Comparison of ENCODE assay signal across 17 cellular contexts in genomic region chr17:44192750-44193149, GRCh38. TPM values are rescaled to one million over a fixed set of nuclear protein-coding genes. Genes with fewer than 3 reads are reported as not detected.
DNase-seq lines count a peak whose midpoint lies in the region; ATAC-seq and TF ChIP-seq lines count a peak whose summit lies in the region.
"Had no signal": no experiment of that assay in that cellular context is flagged by ENCODE, and none has a peak within 500 bp of the region (broad histone marks: within the 10 kb centered on the region; RNA-seq: fewer than 3 reads in every experiment).

No MANE protein-coding gene starts in this region.

- CTCF ChIA-PET in mammary epithelial cell (lab: Charles Lee; ENCODE audit: low non-redundant PET): no interaction called here
- CTCF ChIA-PET in A673 (lab: Charles Lee): no interaction called here

- H3K4me1 ChIP-seq in mammary epithelial cell (ENCODE audit: insufficient read depth, low read length) (peaks cover 15% of the 10 kb centered on the region), A673 (ENCODE audit: insufficient read depth, low read length, poor library complexity, severe bottlenecking) (peaks cover 7% of the 10 kb centered on the region), uterus (peaks cover 0 to 7% of the 10 kb centered on the region in 2 donors)

- intact Hi-C loops in mammary epithelial cell (cut with micrococcal nuclease): no loop called here
- intact Hi-C loops in A673 (cut with micrococcal nuclease; ENCODE audit: unreplicated experiment): no loop called here
- intact Hi-C loops in uterus (cut with DNase I; ENCODE audit: low total_unique reads): no loop called here
- intact Hi-C loops in left ventricle myocardium superior (cut with micrococcal nuclease): no loop called here

- dilution Hi-C loops in mammary epithelial cell (cut with HindIII; ENCODE audit: low sequenced_read_pairs): loop anchor here (5.0 kb wide), 1 partner anchor 40 kb away; no protein-coding TSS in a partner anchor

- H3K9me3 ChIP-seq in mammary epithelial cell (replicated peaks; ENCODE audit: insufficient read depth, low read length) (no peaks in the 10 kb centered on the region), A673 (ENCODE audit: low read depth, low read length, poor library complexity, severe bottlenecking) (no peaks in the 10 kb centered on the region), uterus (no peaks in the 10 kb centered on the region)
- H3K9me3 ChIP-seq: spleen, upper lobe of right lung had no signal

- H3K36me3 ChIP-seq in mammary epithelial cell (ENCODE audit: insufficient read depth, low read length) (peaks cover 15% of the 10 kb centered on the region), A673 (ENCODE audit: insufficient read depth, low read length, poor library complexity, severe bottlenecking) (peaks cover 29% of the 10 kb centered on the region), uterus (no peaks in the 10 kb centered on the region)

- TSS peak; percentile 15 for BruUV-seq in mammary epithelial cell (replicated peaks; lab: Mats Ljungman, UMichigan)
- BruUV-seq in A673 (replicated peaks; lab: Mats Ljungman, UMichigan): no TSS peak

- H3K27ac Mint-ChIP-seq in stimulated activated naive CD8-positive, alpha-beta T cell treated with anti-CD3 and anti-CD28 coated beads, Interleukin-15, Interleukin-2, amounts not matched to agents 100 ng/mL and 50 ng/mL, for 24 hours: peak overlapping the region; percentile 16
- no peak overlapping the region for H3K27ac Mint-ChIP-seq in neural crest cell (ENCODE audit: unreplicated experiment)

- peaks cover 51% of the 10 kb centered on the region for H3K36me3 Mint-ChIP-seq in stimulated activated naive CD8-positive, alpha-beta T cell treated with anti-CD3 and anti-CD28 coated beads, Interleukin-15, Interleukin-2, amounts not matched to agents 100 ng/mL and 50 ng/mL, for 24 hours (ENCODE audit: low read depth)
- peaks cover 3% of the 10 kb centered on the region for H3K36me3 Mint-ChIP-seq in neural crest cell (ENCODE audit: low read depth)

- H3K27ac ChIP-seq in mammary epithelial cell (ENCODE audit: insufficient read depth, low read depth, low read length): no peak overlapping the region
- H3K27ac ChIP-seq in A673 (ENCODE audit: low read depth, low read length, poor library complexity, severe bottlenecking): no peak overlapping the region
- no peak overlapping the region for H3K27ac ChIP-seq in uterus
- H3K27ac ChIP-seq: KMS-11 had no signal

- peaks cover 37% of the 10 kb centered on the region for H3K79me2 ChIP-seq in mammary epithelial cell (ENCODE audit: insufficient read depth, low read length)

- H2AFZ ChIP-seq in mammary epithelial cell (ENCODE audit: low read depth, low read length): no peak overlapping the region

- H3K4me3 Mint-ChIP-seq in stimulated activated naive CD8-positive, alpha-beta T cell treated with anti-CD3 and anti-CD28 coated beads, Interleukin-15, Interleukin-2, amounts not matched to agents 100 ng/mL and 50 ng/mL, for 24 hours: no peak overlapping the region
- peak overlapping the region; percentile 87 for H3K4me3 Mint-ChIP-seq in neural crest cell

- 100% methylated on average over 2 of the region's 5 CpGs for WGBS in mammary epithelial cell (ENCODE audit: low coverage, missing lambda C conversion rate)

- H3K4me1 Mint-ChIP-seq in stimulated activated naive CD8-positive, alpha-beta T cell treated with anti-CD3 and anti-CD28 coated beads, Interleukin-15, Interleukin-2, amounts not matched to agents 100 ng/mL and 50 ng/mL, for 24 hours (ENCODE audit: low read depth): peaks cover 22% of the 10 kb centered on the region
- peaks cover 24% of the 10 kb centered on the region for H3K4me1 Mint-ChIP-seq in neural crest cell

- H4K20me1 ChIP-seq in mammary epithelial cell (ENCODE audit: insufficient read depth, low read length): no peaks in the 10 kb centered on the region

- in situ Hi-C loops in mammary epithelial cell (cut with MboI; ENCODE audit: low sequenced_read_pairs in 2 of 2): loop anchor here in 1 of 2 donors (25.0 kb wide), 1 partner anchor 105 kb away; no protein-coding TSS in a partner anchor

- TF ChIP-seq POLR2A in uterus (IDR thresholded peaks at IDR 0.05): no peak

- H3K27me3 ChIP-seq in mammary epithelial cell (ENCODE audit: insufficient read depth, low read length): no peaks in the 10 kb centered on the region
- no peaks in the 10 kb centered on the region for H3K27me3 ChIP-seq in A673 (replicated peaks; ENCODE audit: insufficient read depth, low read depth, low read length, poor library complexity)
- no peaks in the 10 kb centered on the region for H3K27me3 ChIP-seq in uterus
- H3K27me3 ChIP-seq: spleen, upper lobe of right lung had no signal

- H3K9me3 Mint-ChIP-seq in stimulated activated naive CD8-positive, alpha-beta T cell treated with anti-CD3 and anti-CD28 coated beads, Interleukin-15, Interleukin-2, amounts not matched to agents 100 ng/mL and 50 ng/mL, for 24 hours: no peaks in the 10 kb centered on the region
- H3K9me3 Mint-ChIP-seq in neural crest cell: no peaks in the 10 kb centered on the region

- H3K4me2 ChIP-seq in mammary epithelial cell (ENCODE audit: insufficient read depth, low read depth, low read length): no peak overlapping the region
- H3K4me2 ChIP-seq: KMS-11 had no signal

- no peak overlapping the region for H3K9ac ChIP-seq in mammary epithelial cell (ENCODE audit: insufficient read depth, low read length)
- H3K9ac ChIP-seq: KMS-11 had no signal

- TF ChIP-seq CTCF in mammary epithelial cell (conservative IDR thresholded peaks at IDR 0.05 in 1 of 2, IDR thresholded peaks at IDR 0.05 in 1 of 2; ENCODE audit: extremely low read depth in 1 of 2, insufficient read depth in 1 of 2, low read depth in 1 of 2, low read length in 2 of 2) (no peak), neural crest cell (conservative IDR thresholded peaks at IDR 0.05) (no peak), A673 (conservative IDR thresholded peaks at IDR 0.05; ENCODE audit: low read depth, low read length) (no peak), uterus (IDR thresholded peaks at IDR 0.05) (no peak)

- H3K4me3 ChIP-seq in mammary epithelial cell (replicated peaks in 1 of 3; ENCODE audit: insufficient read depth in 1 of 3, low read depth in 2 of 3, low read length in 3 of 3): no peak overlapping the region
- no peak overlapping the region for H3K4me3 ChIP-seq in A673 (ENCODE audit: low read depth, low read length, poor library complexity, severe bottlenecking)
- H3K4me3 ChIP-seq in uterus: no peak overlapping the region
- H3K4me3 ChIP-seq: spleen, upper lobe of right lung had no signal

- ATAC-seq in stimulated activated naive CD8-positive, alpha-beta T cell treated with anti-CD3 and anti-CD28 coated beads, Interleukin-15, Interleukin-2, amounts not matched to agents 100 U/mL and 50 U/mL, for 24 hours: no peak
- no peak for ATAC-seq in left ventricle myocardium superior

- H3K27me3 Mint-ChIP-seq in stimulated activated naive CD8-positive, alpha-beta T cell treated with anti-CD3 and anti-CD28 coated beads, Interleukin-15, Interleukin-2, amounts not matched to agents 100 ng/mL and 50 ng/mL, for 24 hours: no peaks in the 10 kb centered on the region
- no peaks in the 10 kb centered on the region for H3K27me3 Mint-ChIP-seq in neural crest cell (ENCODE audit: low read depth)

- POLR2A ChIA-PET in A673 (lab: Charles Lee; ENCODE audit: low non-redundant PET): no interaction called here

- DNase-seq in stimulated activated naive CD8-positive, alpha-beta T cell treated with anti-CD3 and anti-CD28 coated beads, Interleukin-15, Interleukin-2, amounts not matched to agents 100 U/mL and 50 U/mL, for 24 hours: no peak
- DNase-seq in mammary epithelial cell (no peak), neural crest cell (ENCODE audit: low read depth, low spot score) (no peak), A673 (ENCODE audit: low spot score) (no peak), COLO668 (lab: John Stamatoyannopoulos, UW; ENCODE audit: unreplicated experiment) (no peak), uterus (no peak), left ventricle myocardium superior (no peak)
- DNase-seq: DMS79; effector memory CD4-positive, alpha-beta T cell; GOT3; NCI-H2029 treated with DMSO at 0.1 percent for 48 hours; spleen; upper lobe of right lung had no signal

RNA-seq across cellular contexts. Expression of gene TMUB2, which starts 6.0 kb away (rescaled TPM):
- 10 to 100 TPM; 25.2 to 31.8 TPM for total RNA-seq in mammary epithelial cell
- 29.6 TPM for polyA plus RNA-seq in mammary epithelial cell
- 20.0 TPM for polyA minus RNA-seq in mammary epithelial cell
- 33.5 and 33.7 TPM in 2 replicates for total RNA-seq in neural crest cell
- total RNA-seq in A673 (2021): 13.0 and 13.3 TPM in 2 replicates
- total RNA-seq in uterus: 10 to 100 TPM in 3 of 4 donors, 1 to 10 TPM in 1; 7.4 to 41.8 (median 32.6) TPM
- 23.6 TPM for total RNA-seq in left ventricle myocardium superior

RNA-seq across cellular contexts. Expression of gene ATXN7L3, which starts 6.9 kb away (rescaled TPM):
- 10 to 100 TPM; 35.3 to 55.9 TPM for total RNA-seq in mammary epithelial cell
- 26.3 TPM for polyA plus RNA-seq in mammary epithelial cell
- polyA minus RNA-seq in mammary epithelial cell: 30.4 TPM
- 115 and 119 TPM in 2 replicates for total RNA-seq in neural crest cell
- total RNA-seq in A673 (2021): 36.9 and 44.5 TPM in 2 replicates
- 10 to 100 TPM in 3 of 4 donors, 1 to 10 TPM in 1; 4.6 to 98.4 (median 36.2) TPM for total RNA-seq in uterus
- total RNA-seq in left ventricle myocardium superior: 36.0 TPM

RNA-seq across cellular contexts. Expression of gene ASB16, which starts 22.2 kb away (rescaled TPM):
- total RNA-seq in mammary epithelial cell (not detected), neural crest cell (0.25 and 0.26 TPM in 2 replicates), A673 (2021) (0.17 TPM in 1 of 2 replicates, not detected in the other), uterus (1 to 10 TPM in 2 of 4 donors, under 1 TPM in 1, not detected in 1; 0.14 to 2.3 (median 1.3) TPM), left ventricle myocardium superior (17.0 TPM)
- not detected for polyA plus RNA-seq in mammary epithelial cell
- not detected for polyA minus RNA-seq in mammary epithelial cell
- total RNA-seq: upper lobe of right lung had no signal
- polyA plus RNA-seq: keratinocyte, neural cell had no signal

RNA-seq across cellular contexts. Expression of gene UBTF, which starts 26.7 kb away (rescaled TPM):
- total RNA-seq in mammary epithelial cell (10 to 100 TPM; 30.0 to 60.1 TPM), neural crest cell (106 and 108 TPM in 2 replicates), A673 (2021) (101 and 114 TPM in 2 replicates), uterus (100 to 1,000 TPM in 1 of 4 donors, 10 to 100 TPM in 3; 17.4 to 124 (median 72.9) TPM), left ventricle myocardium superior (65.2 TPM)
- polyA plus RNA-seq in mammary epithelial cell: 18.5 TPM
- 25.0 TPM for polyA minus RNA-seq in mammary epithelial cell

RNA-seq across cellular contexts. Expression of gene HROB, which starts 51.0 kb away (rescaled TPM):
- total RNA-seq in mammary epithelial cell (10 to 100 TPM in 1 of 2 donors, 1 to 10 TPM in 1; 3.0 to 10.3 TPM), neural crest cell (22.1 and 23.3 TPM in 2 replicates), A673 (2021) (13.5 and 14.7 TPM in 2 replicates), uterus (1 to 10 TPM in 2 of 4 donors, not detected in 2; 1.6 to 2.4 TPM), left ventricle myocardium superior (1.5 TPM)
- 9.9 TPM for polyA plus RNA-seq in mammary epithelial cell
- 49.6 TPM for polyA minus RNA-seq in mammary epithelial cell
